Comparison of ENCODE assay signal across 8 cellular contexts in the genomic region with DNA sequence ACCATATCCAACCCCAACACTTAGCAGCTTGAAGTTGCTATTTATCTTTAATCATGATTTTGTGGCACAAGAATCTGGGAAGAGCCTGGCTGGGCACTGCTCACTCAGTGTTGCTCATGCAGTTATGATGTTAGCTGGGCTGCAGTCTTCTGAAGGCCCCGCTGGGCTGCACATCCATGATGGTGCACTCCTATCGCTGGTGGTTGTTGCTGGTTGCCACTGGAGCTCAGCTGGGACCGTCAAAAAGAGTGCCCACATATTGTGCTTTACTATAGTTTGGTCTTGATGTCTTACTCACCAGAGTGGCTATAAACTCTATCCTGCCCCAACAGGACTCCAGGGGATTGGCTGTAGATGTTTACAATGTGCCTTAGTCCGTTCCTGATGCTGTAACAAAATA.
"Had no signal": no experiment of that assay in that cellular context is flagged by ENCODE, and none has a peak within 500 bp of the region (broad histone marks: within the 10 kb centered on the region; RNA-seq: fewer than 3 reads in every experiment).

No MANE protein-coding gene starts in this region.

- DNase-seq: GM23248, GOT3, H7, H9, HCEC 1CT, HFFc6 had no signal

- H3K36me3 ChIP-seq: HAP-1 had no signal

- H3K27ac ChIP-seq: GM23248 had no signal

- H3K4me1 ChIP-seq: HAP-1 had no signal

- H3K4me3 ChIP-seq: GM23248, GM23338, HAP-1 had no signal

- H3K4me1 Mint-ChIP-seq: GM23338, H9 had no signal

- H3K9me3 ChIP-seq: HAP-1 had no signal

- H3K27ac Mint-ChIP-seq: GM23338, H9, HFFc6 had no signal

- H3K4me3 Mint-ChIP-seq: GM23338, H9, HFFc6 had no signal

- H3K9me3 Mint-ChIP-seq: GM23338, H9 had no signal
